In the genomic region with DNA sequence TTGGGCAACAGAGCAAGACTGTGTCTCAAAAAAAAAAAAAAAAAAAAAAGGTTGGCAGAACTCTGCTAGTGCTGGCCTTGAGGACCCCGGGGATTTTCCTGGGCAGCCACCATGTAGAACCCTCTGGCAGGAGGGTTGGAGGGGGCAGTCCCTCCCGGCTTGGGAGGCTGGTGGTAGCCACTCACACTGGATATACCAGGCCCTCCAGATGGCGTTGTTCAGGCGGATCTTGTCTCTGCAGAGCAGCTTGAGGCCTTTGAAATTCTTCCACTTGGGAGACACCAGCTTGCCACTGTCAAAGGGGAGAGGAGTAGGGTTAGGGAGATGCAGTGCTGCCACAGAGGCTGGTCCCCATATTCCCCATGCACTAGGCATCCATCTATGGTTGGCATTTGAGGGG, we compare ENCODE assay signal across 16 cellular contexts. TPM values are rescaled to one million over a fixed set of nuclear protein-coding genes. Genes with fewer than 3 reads are reported as not detected.
DNase-seq lines count a peak whose midpoint lies in the region; ATAC-seq, FAIRE-seq and TF ChIP-seq lines count a peak whose summit lies in the region.
"Had no signal": no experiment of that assay in that cellular context is flagged by ENCODE, and none has a peak within 500 bp of the region (broad histone marks: within the 10 kb centered on the region; RNA-seq: fewer than 3 reads in every experiment).

No MANE protein-coding gene starts in this region.

- no peak for FAIRE-seq in HepG2 (lab: Jason Lieb, UNC)
- FAIRE-seq: GM19239, H54 had no signal

- no peak overlapping the region for H3K4me2 ChIP-seq in HepG2 (ENCODE audit: low read depth, low read length)

- TF ChIP-seq RAD21 in HepG2 (CRISPR knock-in tag; IDR thresholded peaks at IDR 0.05), result no peak

- TF ChIP-seq CTCF in HepG2 (CRISPR knock-in tag; IDR thresholded peaks at IDR 0.05), result peak; percentile 40

- DNase-seq in DMS 273 treated with DMSO at 0.1 percent for 48 hours (lab: John Stamatoyannopoulos, UW), result peak; percentile 81
- peak; percentile 9 for DNase-seq in Kasumi-1 (lab: John Stamatoyannopoulos, UW)
- DNase-seq in adipocyte (ENCODE audit: low read depth), result peak; percentile 44
- no peak for DNase-seq in HepG2 (ENCODE audit: low spot score)
- DNase-seq in stimulated activated naive B cell treated with anti-CD40 and anti-IgM and Interleukin-4, amounts not matched to agents 10 μg/mL and 1 μg/mL and 100 μg/mL, for 72 hours, result no peak
- DNase-seq in cardiac septum (ENCODE audit: low spot score), result no peak
- no peak for DNase-seq in left lobe of liver (ENCODE audit: low spot score)
- DNase-seq: Caco-2, NCI-H2227 treated with DMSO at 0.1 percent for 48 hours, SIG-M5 had no signal

- H3K36me3 ChIP-seq in adipocyte (ENCODE audit: control insufficient read depth, insufficient read depth, low read length, severe bottlenecking) (peaks cover 40% of the 10 kb centered on the region), HepG2 (replicated peaks in 1 of 2; ENCODE audit: control insufficient read depth in 1 of 2, insufficient read depth in 2 of 2, low read length in 2 of 2) (peaks cover 12 to 47% of the 10 kb centered on the region in 2 experiments)
- H3K36me3 ChIP-seq: breast epithelium had no signal

- POLR2A ChIA-PET in HepG2 (lab: Yijun Ruan, JAX), result interaction anchor here (1.2 to 19.7 kb wide), 3 partner anchors 3 to 109 kb away, joined by 4 to 416 read pairs (median 416); a partner anchor contains a TSS

- no peaks in the 10 kb centered on the region for H3K36me3 Mint-ChIP-seq in stimulated activated naive B cell treated with anti-CD40 and anti-IgM and Interleukin-4, amounts not matched to agents 10 μg/mL and 1 μg/mL and 100 μg/mL, for 72 hours

- H3K9me3 ChIP-seq in adipocyte (ENCODE audit: control insufficient read depth, low read length) (no peaks in the 10 kb centered on the region), HepG2 (ENCODE audit: low read length) (no peaks in the 10 kb centered on the region)
- H3K9me3 ChIP-seq: breast epithelium, Caco-2 had no signal

- H3K4me3 Mint-ChIP-seq in stimulated activated naive B cell treated with anti-CD40 and anti-IgM and Interleukin-4, amounts not matched to agents 10 μg/mL and 1 μg/mL and 100 μg/mL, for 72 hours, result no peak overlapping the region

- H3K27me3 ChIP-seq in adipocyte (replicated peaks; ENCODE audit: control insufficient read depth, insufficient read depth, low read length) (no peaks in the 10 kb centered on the region), HepG2 (ENCODE audit: control insufficient read depth in 1 of 2, insufficient read depth in 2 of 2, low read length in 2 of 2) (no peaks in the 10 kb centered on the region)

- no peaks in the 10 kb centered on the region for H3K9me3 Mint-ChIP-seq in stimulated activated naive B cell treated with anti-CD40 and anti-IgM and Interleukin-4, amounts not matched to agents 10 μg/mL and 1 μg/mL and 100 μg/mL, for 72 hours

- 92% methylated on average over 4 of the region's 4 CpGs for WGBS in HepG2 (ENCODE audit: low lambda C conversion rate)

- H2AFZ ChIP-seq in HepG2 (ENCODE audit: low read length), result no peak overlapping the region

- intact Hi-C loops in HepG2 (cut with micrococcal nuclease; ENCODE audit: unreplicated experiment) (no loop called here), cardiac septum (cut with DNase I) (no loop called here)

- H4K20me1 ChIP-seq in HepG2 (ENCODE audit: insufficient read depth, low read length), result peaks cover 58% of the 10 kb centered on the region

- H3K4me1 Mint-ChIP-seq in stimulated activated naive B cell treated with anti-CD40 and anti-IgM and Interleukin-4, amounts not matched to agents 10 μg/mL and 1 μg/mL and 100 μg/mL, for 72 hours, result peaks cover 3 to 5% of the 10 kb centered on the region in 2 donors

- peak; percentile 2; the same call in 1 of the 3 replicates for ATAC-seq in HepG2
- ATAC-seq in stimulated activated naive B cell treated with anti-CD40 and anti-IgM and Interleukin-4, amounts not matched to agents 10 μg/mL and 1 μg/mL and 100 μg/mL, for 72 hours (replicated peaks), result no peak
- ATAC-seq in GM18870 (IDR thresholded peaks at IDR 0.05; ENCODE audit: unreplicated experiment), result no peak
- no peak for ATAC-seq in left lobe of liver
- ATAC-seq: activated CD4-positive, CD25-positive, alpha-beta regulatory T cell treated with anti-CD3 and anti-CD28 coated beads, Interleukin-2, amount 50 U/mL, for 24 hours had no signal

- no peak; a peak in 1 of 4 replicates for TF ChIP-seq POLR2A in HepG2 (IDR thresholded peaks at IDR 0.05; ENCODE audit: insufficient read depth in 1 of 2, low read depth in 2 of 2, low read length in 2 of 2)

- peak overlapping the region; percentile 42 for H3K27ac ChIP-seq in HepG2 (ENCODE audit: extremely low read length, insufficient read depth, low read length)
- H3K27ac ChIP-seq: breast epithelium, epithelial cell of prostate had no signal

- H3K27me3 Mint-ChIP-seq in stimulated activated naive B cell treated with anti-CD40 and anti-IgM and Interleukin-4, amounts not matched to agents 10 μg/mL and 1 μg/mL and 100 μg/mL, for 72 hours, result peaks cover 38 to 60% of the 10 kb centered on the region in 2 donors

- no TSS peak for BruUV-seq in HepG2 (replicated peaks; lab: Mats Ljungman, UMichigan)

- H3K4me1 ChIP-seq in adipocyte (ENCODE audit: control insufficient read depth, insufficient read depth, low read length), result peaks cover 25% of the 10 kb centered on the region
- peaks cover 100% of the 10 kb centered on the region for H3K4me1 ChIP-seq in HepG2 (ENCODE audit: insufficient read depth, low read length)
- H3K4me1 ChIP-seq: breast epithelium had no signal

- in situ Hi-C loops in HepG2 (cut with HindIII; ENCODE audit: extremely low pct_ligation_motif_present, low pct_unique_long_range_greater_than_20kb), result no loop called here

- H3K79me2 ChIP-seq in HepG2 (ENCODE audit: insufficient read depth, low read length), result peaks cover 28% of the 10 kb centered on the region

- TF ChIP-seq EP300 in HepG2 (IDR thresholded peaks at IDR 0.05; ENCODE audit: low read depth in 2 of 2, low read length in 2 of 2), result no peak
- no peak for TF ChIP-seq EP300 in HepG2 (CRISPR knock-in tag; IDR thresholded peaks at IDR 0.05; ENCODE audit: borderline replicate concordance)

- H3K4me3 ChIP-seq in adipocyte (ENCODE audit: low read length), result no peak overlapping the region
- H3K4me3 ChIP-seq in HepG2 (replicated peaks in 1 of 3; ENCODE audit: insufficient read depth in 1 of 3, low read depth in 2 of 3, low read length in 3 of 3), result no peak overlapping the region
- H3K4me3 ChIP-seq: breast epithelium had no signal

- CTCF ChIA-PET in HepG2 (lab: Yijun Ruan, JAX; ENCODE audit: low intra/inter-chr PET ratio, low total read pairs), result no interaction called here

- no peak overlapping the region for H3K27ac Mint-ChIP-seq in stimulated activated naive B cell treated with anti-CD40 and anti-IgM and Interleukin-4, amounts not matched to agents 10 μg/mL and 1 μg/mL and 100 μg/mL, for 72 hours

- no peak overlapping the region for H3K9ac ChIP-seq in adipocyte (ENCODE audit: low read length)
- no peak overlapping the region for H3K9ac ChIP-seq in HepG2 (ENCODE audit: insufficient read depth, low read depth, low read length)

RNA-seq across cellular contexts. Expression of a gene that starts 8.4 kb away (rescaled TPM):
- 17.2 and 51.6 TPM in 2 replicates for total RNA-seq in HepG2 (2016; rRNA removed; fragmentation: Illumina TruSeq; extraction: Trizol)
- 27.0 and 29.0 TPM in 2 replicates for total RNA-seq in HepG2 (2016; cell fraction: cytosol; rRNA removed; fragmentation: Illumina TruSeq; extraction: Trizol; ENCODE audit: low read depth)
- total RNA-seq in HepG2 (2016; cell fraction: insoluble cytoplasmic fraction; rRNA removed; fragmentation: Illumina TruSeq; extraction: Trizol), result 18.9 and 53.8 TPM in 2 replicates
- total RNA-seq in HepG2 (2016; cell fraction: membrane; rRNA removed; fragmentation: Illumina TruSeq; extraction: Trizol), result 21.9 and 22.1 TPM in 2 replicates
- 81.2 and 99.5 TPM in 2 replicates for total RNA-seq in HepG2 (2016; cell fraction: nucleus; rRNA removed; fragmentation: Illumina TruSeq; extraction: Trizol)
- polyA plus RNA-seq in HepG2 (2011; rRNA removed), result 60.1 and 66.2 TPM in 2 replicates
- polyA plus RNA-seq in HepG2 (2011; cell fraction: cytosol; rRNA removed), result 5.9 and 8.8 TPM in 2 replicates
- polyA plus RNA-seq in HepG2 (2011; cell fraction: nucleus; rRNA removed), result 568 and 629 TPM in 2 replicates
- polyA plus RNA-seq in HepG2 (2012), result 128 and 152 TPM in 2 replicates
- 6.4 and 8.2 TPM in 2 replicates for polyA plus RNA-seq in HepG2 (2016; cell fraction: cytosol; fragmentation: Illumina TruSeq; extraction: Trizol; ENCODE audit: low read depth)
- 30.7 and 38.6 TPM in 2 replicates for polyA plus RNA-seq in HepG2 (2016; cell fraction: insoluble cytoplasmic fraction; fragmentation: Illumina TruSeq; extraction: Trizol; ENCODE audit: low read depth)
- polyA plus RNA-seq in HepG2 (2016; cell fraction: membrane; fragmentation: Illumina TruSeq; extraction: Trizol; ENCODE audit: low read depth), result 8.2 and 12.6 TPM in 2 replicates
- 647 and 722 TPM in 2 replicates for polyA plus RNA-seq in HepG2 (2016; cell fraction: nucleus; fragmentation: Illumina TruSeq; extraction: Trizol; ENCODE audit: insufficient read depth, low read depth)
- polyA minus RNA-seq in HepG2 (2011; rRNA and poly(A)+ RNA removed; ENCODE audit: low replicate concordance), result 6.4 and 30.3 TPM in 2 replicates
- 11.7 and 11.8 TPM in 2 replicates for polyA minus RNA-seq in HepG2 (2011; cell fraction: cytosol; rRNA and poly(A)+ RNA removed)
- polyA minus RNA-seq in HepG2 (2011; cell fraction: nucleus; rRNA and poly(A)+ RNA removed), result 59.6 and 87.7 TPM in 2 replicates
- total RNA-seq in cardiac septum, result 0.65 TPM
- 457 TPM for total RNA-seq in left lobe of liver

RNA-seq across cellular contexts. Expression of a gene that starts 37.5 kb away (rescaled TPM):
- total RNA-seq in HepG2 (2016; rRNA removed; fragmentation: Illumina TruSeq; extraction: Trizol) (17.7 and 47.2 TPM in 2 replicates), cardiac septum (13.6 TPM), left lobe of liver (16.1 TPM)
- 15.6 and 16.0 TPM in 2 replicates for total RNA-seq in HepG2 (2016; cell fraction: cytosol; rRNA removed; fragmentation: Illumina TruSeq; extraction: Trizol; ENCODE audit: low read depth)
- 18.0 and 45.6 TPM in 2 replicates for total RNA-seq in HepG2 (2016; cell fraction: insoluble cytoplasmic fraction; rRNA removed; fragmentation: Illumina TruSeq; extraction: Trizol)
- 19.6 and 21.4 TPM in 2 replicates for total RNA-seq in HepG2 (2016; cell fraction: membrane; rRNA removed; fragmentation: Illumina TruSeq; extraction: Trizol)
- 39.7 and 53.4 TPM in 2 replicates for total RNA-seq in HepG2 (2016; cell fraction: nucleus; rRNA removed; fragmentation: Illumina TruSeq; extraction: Trizol)
- 43.4 and 51.8 TPM in 2 replicates for polyA plus RNA-seq in HepG2 (2011; rRNA removed)
- polyA plus RNA-seq in HepG2 (2011; cell fraction: cytosol; rRNA removed), result 34.9 and 60.3 TPM in 2 replicates
- 48.6 and 49.4 TPM in 2 replicates for polyA plus RNA-seq in HepG2 (2011; cell fraction: nucleus; rRNA removed)
- 20.5 and 28.9 TPM in 2 replicates for polyA plus RNA-seq in HepG2 (2012)
- polyA plus RNA-seq in HepG2 (2016; cell fraction: cytosol; fragmentation: Illumina TruSeq; extraction: Trizol; ENCODE audit: low read depth), result 5.7 and 6.6 TPM in 2 replicates
- polyA plus RNA-seq in HepG2 (2016; cell fraction: insoluble cytoplasmic fraction; fragmentation: Illumina TruSeq; extraction: Trizol; ENCODE audit: low read depth), result 12.8 and 15.1 TPM in 2 replicates
- polyA plus RNA-seq in HepG2 (2016; cell fraction: membrane; fragmentation: Illumina TruSeq; extraction: Trizol; ENCODE audit: low read depth), result 8.4 and 11.1 TPM in 2 replicates
- polyA plus RNA-seq in HepG2 (2016; cell fraction: nucleus; fragmentation: Illumina TruSeq; extraction: Trizol; ENCODE audit: insufficient read depth, low read depth), result 59.0 and 65.3 TPM in 2 replicates
- polyA minus RNA-seq in HepG2 (2011; rRNA and poly(A)+ RNA removed; ENCODE audit: low replicate concordance), result 93.7 and 149 TPM in 2 replicates
- polyA minus RNA-seq in HepG2 (2011; cell fraction: cytosol; rRNA and poly(A)+ RNA removed), result 63.0 and 87.1 TPM in 2 replicates
- 28.2 and 35.2 TPM in 2 replicates for polyA minus RNA-seq in HepG2 (2011; cell fraction: nucleus; rRNA and poly(A)+ RNA removed)

RNA-seq across cellular contexts. Expression of a gene that starts 51.7 kb away (rescaled TPM):
- total RNA-seq in HepG2 (2016; rRNA removed; fragmentation: Illumina TruSeq; extraction: Trizol) (4.9 and 6.3 TPM in 2 replicates), cardiac septum (2.4 TPM), left lobe of liver (2.6 TPM)
- 7.4 and 7.8 TPM in 2 replicates for total RNA-seq in HepG2 (2016; cell fraction: cytosol; rRNA removed; fragmentation: Illumina TruSeq; extraction: Trizol; ENCODE audit: low read depth)
- total RNA-seq in HepG2 (2016; cell fraction: insoluble cytoplasmic fraction; rRNA removed; fragmentation: Illumina TruSeq; extraction: Trizol), result 5.1 and 6.3 TPM in 2 replicates
- 11.3 and 11.5 TPM in 2 replicates for total RNA-seq in HepG2 (2016; cell fraction: membrane; rRNA removed; fragmentation: Illumina TruSeq; extraction: Trizol)
- 3.3 and 3.9 TPM in 2 replicates for total RNA-seq in HepG2 (2016; cell fraction: nucleus; rRNA removed; fragmentation: Illumina TruSeq; extraction: Trizol)
- polyA plus RNA-seq in HepG2 (2011; rRNA removed), result 3.8 and 5.7 TPM in 2 replicates
- polyA plus RNA-seq in HepG2 (2011; cell fraction: cytosol; rRNA removed), result 3.8 and 5.1 TPM in 2 replicates
- 11.9 and 15.2 TPM in 2 replicates for polyA plus RNA-seq in HepG2 (2011; cell fraction: nucleus; rRNA removed)
- polyA plus RNA-seq in HepG2 (2012), result 5.1 and 5.6 TPM in 2 replicates
- polyA plus RNA-seq in HepG2 (2016; cell fraction: cytosol; fragmentation: Illumina TruSeq; extraction: Trizol; ENCODE audit: low read depth), result 5.8 and 6.7 TPM in 2 replicates
- polyA plus RNA-seq in HepG2 (2016; cell fraction: insoluble cytoplasmic fraction; fragmentation: Illumina TruSeq; extraction: Trizol; ENCODE audit: low read depth), result 4.4 and 4.5 TPM in 2 replicates
- 7.2 and 7.6 TPM in 2 replicates for polyA plus RNA-seq in HepG2 (2016; cell fraction: membrane; fragmentation: Illumina TruSeq; extraction: Trizol; ENCODE audit: low read depth)
- polyA plus RNA-seq in HepG2 (2016; cell fraction: nucleus; fragmentation: Illumina TruSeq; extraction: Trizol; ENCODE audit: insufficient read depth, low read depth), result 8.1 and 8.8 TPM in 2 replicates
- polyA minus RNA-seq in HepG2 (2011; rRNA and poly(A)+ RNA removed; ENCODE audit: low replicate concordance), result 0.37 and 3.2 TPM in 2 replicates
- polyA minus RNA-seq in HepG2 (2011; cell fraction: cytosol; rRNA and poly(A)+ RNA removed), result 2.4 and 2.6 TPM in 2 replicates
- 0.90 and 1.5 TPM in 2 replicates for polyA minus RNA-seq in HepG2 (2011; cell fraction: nucleus; rRNA and poly(A)+ RNA removed)

RNA-seq across cellular contexts. Expression of a gene that starts 58.4 kb away (rescaled TPM):
- total RNA-seq in HepG2 (2016; rRNA removed; fragmentation: Illumina TruSeq; extraction: Trizol) (22.1 and 24.3 TPM in 2 replicates), cardiac septum (68.9 TPM), left lobe of liver (21.9 TPM)
- total RNA-seq in HepG2 (2016; cell fraction: cytosol; rRNA removed; fragmentation: Illumina TruSeq; extraction: Trizol; ENCODE audit: low read depth), result 46.0 and 47.6 TPM in 2 replicates
- total RNA-seq in HepG2 (2016; cell fraction: insoluble cytoplasmic fraction; rRNA removed; fragmentation: Illumina TruSeq; extraction: Trizol), result 17.6 and 24.7 TPM in 2 replicates
- 71.6 and 76.1 TPM in 2 replicates for total RNA-seq in HepG2 (2016; cell fraction: membrane; rRNA removed; fragmentation: Illumina TruSeq; extraction: Trizol)
- 13.2 and 14.6 TPM in 2 replicates for total RNA-seq in HepG2 (2016; cell fraction: nucleus; rRNA removed; fragmentation: Illumina TruSeq; extraction: Trizol)
- polyA plus RNA-seq in HepG2 (2011; rRNA removed), result 38.2 and 38.3 TPM in 2 replicates
- polyA plus RNA-seq in HepG2 (2011; cell fraction: cytosol; rRNA removed), result 26.3 and 36.9 TPM in 2 replicates
- 18.9 and 21.3 TPM in 2 replicates for polyA plus RNA-seq in HepG2 (2011; cell fraction: nucleus; rRNA removed)
- polyA plus RNA-seq in HepG2 (2012), result 17.2 and 21.1 TPM in 2 replicates
- polyA plus RNA-seq in HepG2 (2016; cell fraction: cytosol; fragmentation: Illumina TruSeq; extraction: Trizol; ENCODE audit: low read depth), result 67.1 and 73.8 TPM in 2 replicates
- 26.5 and 34.4 TPM in 2 replicates for polyA plus RNA-seq in HepG2 (2016; cell fraction: insoluble cytoplasmic fraction; fragmentation: Illumina TruSeq; extraction: Trizol; ENCODE audit: low read depth)
- 87.1 and 87.3 TPM in 2 replicates for polyA plus RNA-seq in HepG2 (2016; cell fraction: membrane; fragmentation: Illumina TruSeq; extraction: Trizol; ENCODE audit: low read depth)
- 31.2 and 33.1 TPM in 2 replicates for polyA plus RNA-seq in HepG2 (2016; cell fraction: nucleus; fragmentation: Illumina TruSeq; extraction: Trizol; ENCODE audit: insufficient read depth, low read depth)
- 47.1 and 98.7 TPM in 2 replicates for polyA minus RNA-seq in HepG2 (2011; rRNA and poly(A)+ RNA removed; ENCODE audit: low replicate concordance)
- polyA minus RNA-seq in HepG2 (2011; cell fraction: cytosol; rRNA and poly(A)+ RNA removed), result 17.2 and 21.1 TPM in 2 replicates
- 13.4 and 13.7 TPM in 2 replicates for polyA minus RNA-seq in HepG2 (2011; cell fraction: nucleus; rRNA and poly(A)+ RNA removed)

Comparison
In these comparisons a context has a peak if more than half of its experiments do, and no peak if none do; other contexts are left out.
1. DNase-seq: peak in DMS 273 treated with DMSO at 0.1 percent for 48 hours (single experiment), Kasumi-1 (2 of 2) and adipocyte (single experiment); none in HepG2 (single experiment), stimulated activated naive B cell treated with anti-CD40 and anti-IgM and Interleukin-4, amounts not matched to agents 10 μg/mL and 1 μg/mL and 100 μg/mL, for 72 hours (single experiment), cardiac septum (single experiment) and left lobe of liver (single experiment).
2. RNA of a gene that starts 8.4 kb away (total RNA-seq): 457 TPM in left lobe of liver (single experiment) and 17.2 to 99.5 TPM in HepG2; 0.65 TPM in cardiac septum (single experiment); every median in the first group is over 10 times any median in the second.